ENCODE assay signal across 1 cellular context in genomic region chr3:186110975-186111974, GRCh38.
TF ChIP-seq lines count a peak whose summit lies in the region.

No MANE protein-coding gene starts in this region.

TF ChIP-seq in IMR-90, 13 proteins besides CTCF, POLR2A, EP300 and RAD21 (continued from another document):
- TF ChIP-seq RFX5 (IDR thresholded peaks at IDR 0.05; ENCODE audit: low read depth, low read length) = no peak
